6 cellular contexts compared by ENCODE assay signal in genomic region chr4:81457345-81457744, GRCh38.
"Had no signal": no experiment of that assay in that cellular context is flagged by ENCODE, and none has a peak within 500 bp of the region (broad histone marks: within the 10 kb centered on the region; RNA-seq: fewer than 3 reads in every experiment).

No MANE protein-coding gene starts in this region.

- ATAC-seq: GM23338, K562 had no signal

- H3K9me3 Mint-ChIP-seq: GM23338, H9 had no signal

- H2AFZ ChIP-seq: GM23338 had no signal

- H3K4me3 ChIP-seq: GM23338, K562 had no signal

- H3K4me3 Mint-ChIP-seq: GM23338, H9 had no signal

- H3K27ac Mint-ChIP-seq: GM23338, H9 had no signal

- DNase-seq: H9, HCEC 1CT, IMR-90, KG1 had no signal

- H3K4me2 ChIP-seq: GM23338 had no signal
